23 cellular contexts compared by ENCODE assay signal in the genomic region with DNA sequence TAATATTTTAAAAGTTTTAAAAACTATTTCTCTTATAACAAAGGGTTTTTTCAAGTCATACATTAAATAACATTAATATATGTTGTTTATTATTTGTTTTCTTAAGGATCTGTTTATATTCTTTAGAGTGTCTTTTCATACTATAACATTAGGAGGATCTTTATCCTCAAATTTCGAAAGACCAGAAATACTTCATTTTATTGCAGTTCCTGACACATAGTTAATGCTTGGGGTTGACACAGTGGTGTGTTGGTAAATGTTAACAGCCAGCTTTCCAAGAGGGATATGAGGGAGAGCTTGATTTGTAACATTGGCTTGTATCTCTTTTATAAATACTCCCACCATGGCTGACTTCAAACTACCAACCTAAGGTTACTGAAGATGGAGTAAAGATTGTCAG.
"Had no signal": no experiment of that assay in that cellular context is flagged by ENCODE, and none has a peak within 500 bp of the region (broad histone marks: within the 10 kb centered on the region; RNA-seq: fewer than 3 reads in every experiment).

No MANE protein-coding gene starts in this region.

- H3K9me3 ChIP-seq: gastroesophageal sphincter, heart left ventricle, mucosa of descending colon, prostate gland, right atrium auricular region, sigmoid colon, spleen, thyroid gland, vagina had no signal

- H3K27me3 ChIP-seq: foreskin keratinocyte, gastroesophageal sphincter, heart left ventricle, hepatocyte, right atrium auricular region, sigmoid colon, spleen, thyroid gland, vagina had no signal

- DNase-seq: dermis blood vessel endothelial cell; effector memory CD4-positive, alpha-beta T cell; foreskin keratinocyte; heart left ventricle; kidney; mucosa of descending colon; naive B cell; sigmoid colon; spleen; stimulated activated CD4-positive, alpha-beta T cell treated with anti-CD3 and anti-CD28 coated beads, Interleukin-2, amount 100 ng/mL, for 48 hours; stimulated activated naive CD4-positive, alpha-beta T cell; stimulated activated naive CD8-positive, alpha-beta T cell treated with anti-CD3 and anti-CD28 coated beads, Interleukin-15, amount 100 ng/mL, for 72 hours; thyroid gland had no signal

- H3K4me1 ChIP-seq: gastroesophageal sphincter, heart left ventricle, parathyroid adenoma, prostate gland, right atrium auricular region, sigmoid colon, spleen, vagina had no signal

- H3K4me3 ChIP-seq: coronary artery, gastroesophageal sphincter, heart left ventricle, hepatocyte, lung, mucosa of descending colon, prostate gland, right atrium auricular region, sigmoid colon, skin epidermis, spleen, thyroid gland, vagina had no signal

- H3K36me3 ChIP-seq: prostate gland, right atrium auricular region, thyroid gland had no signal

- H3K27ac ChIP-seq: coronary artery, epithelial cell of prostate, foreskin keratinocyte, gastroesophageal sphincter, heart left ventricle, hepatocyte, parathyroid adenoma, prostate gland, right atrium auricular region, sigmoid colon, skin epidermis, spleen, vagina had no signal
